Comparison of ENCODE assay signal across 23 cellular contexts in genomic region chr2:108392029-108392428, GRCh38. TPM values are rescaled to one million over a fixed set of nuclear protein-coding genes. Genes with fewer than 3 reads are reported as not detected.
"Had no signal": no experiment of that assay in that cellular context is flagged by ENCODE, and none has a peak within 500 bp of the region (broad histone marks: within the 10 kb centered on the region; RNA-seq: fewer than 3 reads in every experiment).

No MANE protein-coding gene starts in this region.

- ATAC-seq: activated naive CD4-positive, alpha-beta T cell treated with anti-CD3 and anti-CD28 coated beads, Interleukin-2, amount 50 U/mL, for 72 hours; activated T-cell treated with anti-CD3 and anti-CD28 coated beads, Interleukin-2, amount 50 U/mL, for 72 hours; esophagus mucosa had no signal

- H3K9me3 ChIP-seq: colonic mucosa had no signal

- DNase-seq: activated CD4-positive, alpha-beta memory T cell treated with anti-CD3 and anti-CD28 coated beads, Interleukin-2, amount 10 ng/mL, durations not matched to agents 7 days and 5 days; activated CD4-positive, alpha-beta T cell treated with anti-CD3 and anti-CD28 coated beads for 1 hour; activated CD4-positive, alpha-beta T cell treated with anti-CD3 and anti-CD28 coated beads for 4 hours; activated CD4-positive, alpha-beta T cell treated with anti-CD3 and anti-CD28 coated beads, Interleukin-2, amount 10 ng/mL, durations not matched to agents 7 days and 5 days; activated CD4-positive, alpha-beta T cell treated with anti-CD3 and anti-CD28 coated beads, Interleukin-2, amount 50 U/mL, for 4 hours; activated CD8-positive, alpha-beta memory T cell treated with anti-CD3 and anti-CD28 coated beads, Interleukin-2, amount 50 U/mL, for 48 hours; activated gamma-delta T cell; activated naive CD4-positive, alpha-beta T cell; activated naive CD4-positive, alpha-beta T cell treated with anti-CD3 and anti-CD28 coated beads, Interleukin-2, amount 10 ng/mL, durations not matched to agents 7 days and 5 days; activated naive CD8-positive, alpha-beta T cell treated with anti-CD3 and anti-CD28 coated beads, Interleukin-2, amount 10 ng/mL, durations not matched to agents 7 days and 5 days; activated T-cell treated with anti-CD3 and anti-CD28 coated beads for 4 hours; activated T-cell treated with anti-CD3 and anti-CD28 coated beads, Interleukin-2, amount 50 U/mL, for 24 hours; activated T-cell treated with anti-CD3 and anti-CD28 coated beads, Interleukin-2, amount 50 U/mL, for 72 hours; central memory CD4-positive, alpha-beta T cell; cerebellar nuclear complex; colonic mucosa; effector CD8-positive, alpha-beta T cell; foreskin fibroblast; head of caudate nucleus; T-helper 2 cell had no signal

- H3K4me3 ChIP-seq: colonic mucosa had no signal

- H3K4me3 Mint-ChIP-seq: activated CD4-positive, alpha-beta memory T cell treated with anti-CD3 and anti-CD28 coated beads, Interleukin-2, amount 10 ng/mL, durations not matched to agents 7 days and 5 days; activated CD4-positive, alpha-beta T cell treated with anti-CD3 and anti-CD28 coated beads, Interleukin-2, amount 10 ng/mL, durations not matched to agents 7 days and 5 days; activated naive CD4-positive, alpha-beta T cell treated with anti-CD3 and anti-CD28 coated beads, Interleukin-2, amount 10 ng/mL, durations not matched to agents 7 days and 5 days; activated naive CD8-positive, alpha-beta T cell treated with anti-CD3 and anti-CD28 coated beads, Interleukin-2, amount 10 ng/mL, durations not matched to agents 7 days and 5 days; activated T-cell treated with anti-CD3 and anti-CD28 coated beads, Interleukin-2, amount 50 U/mL, for 24 hours; activated T-cell treated with anti-CD3 and anti-CD28 coated beads, Interleukin-2, amount 50 U/mL, for 72 hours had no signal

- H3K36me3 ChIP-seq: colonic mucosa had no signal

- H3K4me1 ChIP-seq: colonic mucosa had no signal

- H3K27ac ChIP-seq: colonic mucosa had no signal

- H3K4me1 Mint-ChIP-seq: activated CD4-positive, alpha-beta memory T cell treated with anti-CD3 and anti-CD28 coated beads, Interleukin-2, amount 10 ng/mL, durations not matched to agents 7 days and 5 days; activated CD4-positive, alpha-beta T cell treated with anti-CD3 and anti-CD28 coated beads, Interleukin-2, amount 10 ng/mL, durations not matched to agents 7 days and 5 days; activated naive CD4-positive, alpha-beta T cell treated with anti-CD3 and anti-CD28 coated beads, Interleukin-2, amount 10 ng/mL, durations not matched to agents 7 days and 5 days; activated naive CD8-positive, alpha-beta T cell treated with anti-CD3 and anti-CD28 coated beads, Interleukin-2, amount 10 ng/mL, durations not matched to agents 7 days and 5 days had no signal

- H3K27ac Mint-ChIP-seq: activated CD4-positive, alpha-beta memory T cell treated with anti-CD3 and anti-CD28 coated beads, Interleukin-2, amount 10 ng/mL, durations not matched to agents 7 days and 5 days; activated CD4-positive, alpha-beta T cell treated with anti-CD3 and anti-CD28 coated beads, Interleukin-2, amount 10 ng/mL, durations not matched to agents 7 days and 5 days; activated naive CD4-positive, alpha-beta T cell treated with anti-CD3 and anti-CD28 coated beads, Interleukin-2, amount 10 ng/mL, durations not matched to agents 7 days and 5 days; activated naive CD4-positive, alpha-beta T cell treated with anti-CD3 and anti-CD28 coated beads, Interleukin-2, amount 50 U/mL, for 72 hours; activated naive CD8-positive, alpha-beta T cell treated with anti-CD3 and anti-CD28 coated beads, Interleukin-2, amount 10 ng/mL, durations not matched to agents 7 days and 5 days; activated T-cell treated with anti-CD3 and anti-CD28 coated beads, Interleukin-2, amount 50 U/mL, for 24 hours; activated T-cell treated with anti-CD3 and anti-CD28 coated beads, Interleukin-2, amount 50 U/mL, for 72 hours had no signal

- H3K27me3 ChIP-seq: colonic mucosa had no signal

RNA-seq across cellular contexts. Expression of gene SULT1C4, which starts 14.3 kb away (rescaled TPM):
- total RNA-seq: activated CD4-positive, alpha-beta memory T cell treated with anti-CD3 and anti-CD28 coated beads, Interleukin-2, amount 10 ng/mL, durations not matched to agents 7 days and 5 days; activated CD4-positive, alpha-beta T cell treated with anti-CD3 and anti-CD28 coated beads, Interleukin-2, amount 10 ng/mL, durations not matched to agents 7 days and 5 days; activated naive CD4-positive, alpha-beta T cell treated with anti-CD3 and anti-CD28 coated beads, Interleukin-2, amount 50 U/mL, for 72 hours; activated naive CD8-positive, alpha-beta T cell treated with anti-CD3 and anti-CD28 coated beads, Interleukin-2, amount 10 ng/mL, durations not matched to agents 7 days and 5 days; activated T-cell treated with anti-CD3 and anti-CD28 coated beads, Interleukin-2, amount 50 U/mL, for 72 hours; T-helper 1 cell treated with Interleukin-12 subunit alpha and Interleukin-12 subunit beta and Interleukin-4 antibody, amounts not matched to agents 30 ng/mL and 1 ng/mL, for 36 hours had no signal
